8 cellular contexts compared by ENCODE assay signal in the genomic region with DNA sequence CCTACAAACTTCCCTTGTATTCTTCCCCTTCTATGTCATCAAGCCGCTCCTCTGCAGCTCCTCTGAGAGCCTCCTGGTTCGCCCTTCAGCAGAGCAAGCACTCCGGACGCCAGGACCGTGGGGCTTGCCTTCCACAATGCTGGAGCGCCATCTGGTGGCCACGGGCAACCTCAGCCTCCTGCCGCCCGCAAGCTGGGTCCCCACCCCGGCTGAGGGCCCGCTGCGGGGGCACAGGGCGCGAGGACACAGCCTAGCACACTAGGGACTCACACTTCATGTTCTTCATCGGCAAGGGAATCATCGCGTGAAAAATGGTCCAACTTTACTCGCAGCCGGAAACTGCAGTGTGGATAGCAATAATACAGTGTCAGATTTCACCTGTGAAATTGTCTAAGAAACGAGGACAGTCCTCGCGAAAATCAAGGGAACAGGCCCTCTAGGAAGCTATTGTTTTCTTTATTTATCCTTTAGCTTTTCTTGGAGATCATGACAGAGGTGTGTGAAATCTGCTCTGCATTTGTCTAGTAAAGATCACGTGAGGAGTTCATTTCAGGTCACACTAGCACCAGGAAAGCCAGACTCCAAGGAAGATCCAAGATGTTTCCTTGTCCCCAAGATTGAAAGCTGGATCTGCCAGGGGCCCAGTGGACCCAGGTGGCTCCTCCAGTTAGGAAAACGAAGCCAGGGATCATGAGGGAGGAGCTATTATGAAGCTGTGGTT. TPM values are rescaled to one million over a fixed set of nuclear protein-coding genes. Genes with fewer than 3 reads are reported as not detected.
DNase-seq lines count a peak whose midpoint lies in the region; ATAC-seq and TF ChIP-seq lines count a peak whose summit lies in the region.

No MANE protein-coding gene starts in this region.

- peaks cover 3% of the 10 kb centered on the region for H3K27me3 Mint-ChIP-seq in activated CD8-positive, alpha-beta T cell treated with anti-CD3 and anti-CD28 coated beads for 36 hours

- no peak overlapping the region for H2BK120ac ChIP-seq in mesendoderm (ENCODE audit: low read depth, low read length)

- no peak overlapping the region for H2AK5ac ChIP-seq in mesendoderm (ENCODE audit: low read length)

- no peak overlapping the region for H3K27ac Mint-ChIP-seq in activated CD8-positive, alpha-beta T cell treated with anti-CD3 and anti-CD28 coated beads for 36 hours

- no peak overlapping the region for H3K18ac ChIP-seq in mesendoderm (ENCODE audit: low read length)

- H3K4me1 Mint-ChIP-seq in activated CD8-positive, alpha-beta T cell treated with anti-CD3 and anti-CD28 coated beads for 36 hours (ENCODE audit: low read depth) = peaks cover 6% of the 10 kb centered on the region

- H3K4me3 Mint-ChIP-seq in activated CD8-positive, alpha-beta T cell treated with anti-CD3 and anti-CD28 coated beads for 36 hours = no peak overlapping the region

- TF ChIP-seq CTCF in activated CD8-positive, alpha-beta T cell treated with anti-CD3 and anti-CD28 coated beads for 36 hours (IDR thresholded peaks at IDR 0.05) = peak; percentile 98

- H3K36me3 Mint-ChIP-seq in activated CD8-positive, alpha-beta T cell treated with anti-CD3 and anti-CD28 coated beads for 36 hours (ENCODE audit: low read depth) = no peaks in the 10 kb centered on the region

- H2BK15ac ChIP-seq in mesendoderm (replicated peaks; ENCODE audit: low read depth) = no peak overlapping the region

- H3K27ac ChIP-seq in effector memory CD4-positive, alpha-beta T cell (ENCODE audit: insufficient read depth, low read length, poor library complexity, severe bottlenecking) = no peak overlapping the region
- H3K27ac ChIP-seq in mesendoderm (ENCODE audit: low read depth, low read length) = peak overlapping the region; percentile 7

- H3K4me3 ChIP-seq in effector memory CD4-positive, alpha-beta T cell (ENCODE audit: insufficient read depth, low read depth, low read length, poor library complexity, severe bottlenecking) = no peak overlapping the region
- H3K4me3 ChIP-seq in mesendoderm (ENCODE audit: low read length) = no peak overlapping the region

- H3K4me2 ChIP-seq in mesendoderm (ENCODE audit: low read length) = no peak overlapping the region

- POLR2A ChIA-PET in activated CD8-positive, alpha-beta T cell treated with anti-CD3 and anti-CD28 coated beads for 36 hours (lab: Charles Lee) = interaction anchor here (1.0 to 1.6 kb wide), 4 partner anchors 9 to 63 kb away, joined by 3 to 8 read pairs (median 4); no protein-coding TSS in a partner anchor

- no peaks in the 10 kb centered on the region for H3K79me1 ChIP-seq in mesendoderm (ENCODE audit: low read length)

- CTCF ChIA-PET in activated CD8-positive, alpha-beta T cell treated with anti-CD3 and anti-CD28 coated beads for 36 hours (lab: Charles Lee) = interaction anchor here (0.6 to 8.2 kb wide), 70 partner anchors 9 to 541 kb away, joined by 3 to 285 read pairs (median 5); a partner anchor contains a TSS

- H3K4me1 ChIP-seq in effector memory CD4-positive, alpha-beta T cell (ENCODE audit: control insufficient read depth, insufficient read depth, low read length, poor library complexity, severe bottlenecking) = peaks cover 6% of the 10 kb centered on the region
- H3K4me1 ChIP-seq in mesendoderm (ENCODE audit: control insufficient read depth, low read depth, low read length) = no peaks in the 10 kb centered on the region

- no CpG with 5 or more reads among the region's 24 CpGs for WGBS in mesendoderm (ENCODE audit: extremely low coverage, insufficient coverage, low lambda C conversion rate)

- peak overlapping the region; percentile 39 for H3K9ac ChIP-seq in mesendoderm (ENCODE audit: low read length)

- H3K36me3 ChIP-seq in effector memory CD4-positive, alpha-beta T cell (ENCODE audit: control insufficient read depth, insufficient read depth, low read length) = no peaks in the 10 kb centered on the region
- H3K36me3 ChIP-seq in mesendoderm (ENCODE audit: control insufficient read depth, insufficient read depth, low read length) = no peaks in the 10 kb centered on the region

- no peaks in the 10 kb centered on the region for H3K9me3 ChIP-seq in effector memory CD4-positive, alpha-beta T cell (ENCODE audit: control insufficient read depth, low read length)

- no peaks in the 10 kb centered on the region for H3K9me3 Mint-ChIP-seq in activated CD8-positive, alpha-beta T cell treated with anti-CD3 and anti-CD28 coated beads for 36 hours

- intact Hi-C loops in activated CD8-positive, alpha-beta T cell treated with anti-CD3 and anti-CD28 coated beads for 36 hours (cut with micrococcal nuclease) = no loop called here

- H3K56ac ChIP-seq in mesendoderm (ENCODE audit: low read length) = peak overlapping the region; percentile 59

- no peaks in the 10 kb centered on the region for H3K79me2 ChIP-seq in mesendoderm (ENCODE audit: control insufficient read depth, insufficient read depth, low read length)

- H2BK5ac ChIP-seq in mesendoderm (ENCODE audit: low read length) = no peak overlapping the region

- H4K8ac ChIP-seq in mesendoderm (ENCODE audit: low read depth, low read length) = no peak overlapping the region

- no peak overlapping the region for H3K4ac ChIP-seq in mesendoderm (ENCODE audit: low read depth, low read length)

- ATAC-seq in GM19043 (IDR thresholded peaks at IDR 0.05; ENCODE audit: low read depth, unreplicated experiment) (peak; percentile 98), HG03520 (IDR thresholded peaks at IDR 0.05; ENCODE audit: unreplicated experiment) (peak; percentile 88)
- ATAC-seq in activated CD8-positive, alpha-beta T cell treated with anti-CD3 and anti-CD28 coated beads for 36 hours = peak; percentile 98

- H3K23ac ChIP-seq in mesendoderm (ENCODE audit: low read length) = no peak overlapping the region

- DNase-seq in AML-193 (lab: John Stamatoyannopoulos, UW) (peak; percentile 42 to 63), NCI-H748 treated with DMSO at 0.1 percent for 48 hours (lab: John Stamatoyannopoulos, UW) (peak; percentile 55), mesendoderm (peak; percentile 95)
- peak; percentile 90 for DNase-seq in activated CD8-positive, alpha-beta T cell treated with anti-CD3 and anti-CD28 coated beads for 36 hours
- DNase-seq in effector memory CD4-positive, alpha-beta T cell = peak; percentile 53 to 73 (median 58)
- DNase-seq in stimulated activated CD8-positive, alpha-beta memory T cell treated with anti-CD3 and anti-CD28 coated beads, Interleukin-12 subunit alpha, Interleukin-12 subunit beta, amount 100 ng/mL, for 4 hours (ENCODE audit: low read depth) = peak; percentile 68

- no peaks in the 10 kb centered on the region for H3K27me3 ChIP-seq in effector memory CD4-positive, alpha-beta T cell (replicated peaks; ENCODE audit: control insufficient read depth, insufficient read depth, low read length, poor library complexity, severe bottlenecking)
- H3K27me3 ChIP-seq in mesendoderm (ENCODE audit: insufficient read depth, low read length, poor library complexity) = no peaks in the 10 kb centered on the region

- no peak overlapping the region for H4K5ac ChIP-seq in mesendoderm (ENCODE audit: low read length)

RNA-seq across cellular contexts. Expression of a gene that starts 5.8 kb away (rescaled TPM):
- not detected for total RNA-seq in activated CD8-positive, alpha-beta T cell treated with anti-CD3 and anti-CD28 coated beads for 36 hours
- not detected for polyA plus RNA-seq in mesendoderm (2013, experiment 1 of 2)
- not detected for polyA plus RNA-seq in mesendoderm (2013, experiment 2 of 2)

RNA-seq across cellular contexts. Expression of a gene that starts 18.4 kb away (rescaled TPM):
- total RNA-seq in activated CD8-positive, alpha-beta T cell treated with anti-CD3 and anti-CD28 coated beads for 36 hours = under 1 TPM; 0.14 to 0.69 TPM
- polyA plus RNA-seq in mesendoderm (2013, experiment 1 of 2) = 111 TPM
- 108 TPM for polyA plus RNA-seq in mesendoderm (2013, experiment 2 of 2)

RNA-seq across cellular contexts. Expression of a gene that starts 55.2 kb away (rescaled TPM):
- 100 to 1,000 TPM; 264 to 281 TPM for total RNA-seq in activated CD8-positive, alpha-beta T cell treated with anti-CD3 and anti-CD28 coated beads for 36 hours
- 86.5 TPM for polyA plus RNA-seq in mesendoderm (2013, experiment 1 of 2)
- 91.0 TPM for polyA plus RNA-seq in mesendoderm (2013, experiment 2 of 2)
